ENCODE assay signal across 8 cellular contexts in genomic region chr19:34926685-34927375, GRCh38. TPM values are rescaled to one million over a fixed set of nuclear protein-coding genes. Genes with fewer than 3 reads are reported as not detected.
DNase-seq lines count a peak whose midpoint lies in the region; ATAC-seq and FAIRE-seq lines count a peak whose summit lies in the region.

ZNF30 (plus strand) TSS chr19:34926903; CDS start chr19:34929948, 3,045 bp downstream.

- peaks cover 9% of the 10 kb centered on the region for H3K36me3 Mint-ChIP-seq in activated T-helper 17 cell treated with anti-CD3 and anti-CD28 coated beads, Interleukin-2, amount 50 U/mL, for 72 hours (ENCODE audit: low read depth)
- peaks cover 13 to 23% (median 17%) of the 10 kb centered on the region in 3 donors for H3K36me3 Mint-ChIP-seq in naive thymus-derived CD8-positive, alpha-beta T cell
- peaks cover 8 to 10% of the 10 kb centered on the region in 2 donors for H3K36me3 Mint-ChIP-seq in stimulated activated naive B cell treated with anti-CD40 and anti-IgM and Interleukin-4, amounts not matched to agents 10 μg/mL and 1 μg/mL and 100 μg/mL, for 72 hours

- no peaks in the 10 kb centered on the region for H3K9me3 Mint-ChIP-seq in activated T-helper 17 cell treated with anti-CD3 and anti-CD28 coated beads, Interleukin-2, amount 50 U/mL, for 72 hours
- no peaks in the 10 kb centered on the region for H3K9me3 Mint-ChIP-seq in naive thymus-derived CD8-positive, alpha-beta T cell
- no peaks in the 10 kb centered on the region for H3K9me3 Mint-ChIP-seq in stimulated activated naive B cell treated with anti-CD40 and anti-IgM and Interleukin-4, amounts not matched to agents 10 μg/mL and 1 μg/mL and 100 μg/mL, for 72 hours

- DNase-seq in CD1c-positive myeloid dendritic cell (ENCODE audit: extremely low spot score): peak; percentile 83
- DNase-seq in HK-2 (ENCODE audit: unreplicated experiment): peak; percentile 93
- peak; percentile 77 for DNase-seq in RCC 7860 (ENCODE audit: low spot score)
- peak; percentile 87 for DNase-seq in fibroblast of peridontal ligament (ENCODE audit: extremely low read depth)
- DNase-seq in naive thymus-derived CD8-positive, alpha-beta T cell: peak; percentile 52 to 89 (median 77)
- peak; percentile 88 for DNase-seq in stimulated activated naive B cell treated with anti-CD40 and anti-IgM and Interleukin-4, amounts not matched to agents 10 μg/mL and 1 μg/mL and 100 μg/mL, for 72 hours

- H3K4me1 Mint-ChIP-seq in activated T-helper 17 cell treated with anti-CD3 and anti-CD28 coated beads, Interleukin-2, amount 50 U/mL, for 72 hours: peaks cover 5% of the 10 kb centered on the region
- peaks cover 4 to 36% (median 21%) of the 10 kb centered on the region in 4 donors for H3K4me1 Mint-ChIP-seq in naive thymus-derived CD8-positive, alpha-beta T cell
- H3K4me1 Mint-ChIP-seq in stimulated activated naive B cell treated with anti-CD40 and anti-IgM and Interleukin-4, amounts not matched to agents 10 μg/mL and 1 μg/mL and 100 μg/mL, for 72 hours: peaks cover 1 to 13% of the 10 kb centered on the region in 2 donors

- H3K4me3 Mint-ChIP-seq in activated T-helper 17 cell treated with anti-CD3 and anti-CD28 coated beads, Interleukin-2, amount 50 U/mL, for 72 hours: peak within 1 kb of the TSS; percentile 93
- H3K4me3 Mint-ChIP-seq in naive thymus-derived CD8-positive, alpha-beta T cell: peak within 1 kb of the TSS; percentile 89 to 94 (median 92)
- peak within 1 kb of the TSS; percentile 95 to 99 for H3K4me3 Mint-ChIP-seq in stimulated activated naive B cell treated with anti-CD40 and anti-IgM and Interleukin-4, amounts not matched to agents 10 μg/mL and 1 μg/mL and 100 μg/mL, for 72 hours

- FAIRE-seq in RCC 7860 (lab: Jason Lieb, UNC): peak; percentile 52

- peak; percentile 95 for ATAC-seq in GM19395 (IDR thresholded peaks at IDR 0.05; ENCODE audit: unreplicated experiment)
- peak; percentile 100 for ATAC-seq in activated T-helper 17 cell treated with anti-CD3 and anti-CD28 coated beads, Interleukin-2, amount 50 U/mL, for 72 hours (replicated peaks)
- ATAC-seq in naive thymus-derived CD8-positive, alpha-beta T cell: peak; percentile 99
- ATAC-seq in stimulated activated naive B cell treated with anti-CD40 and anti-IgM and Interleukin-4, amounts not matched to agents 10 μg/mL and 1 μg/mL and 100 μg/mL, for 72 hours (replicated peaks): peak; percentile 99

- POLR2A ChIA-PET in naive thymus-derived CD8-positive, alpha-beta T cell (lab: Charles Lee): interaction anchor here (0.6 to 2.5 kb wide), 12 partner anchors 13 to 1082 kb away, joined by 3 to 17 read pairs (median 4); partner anchors contain the start of genes SCGB2B2, ZNF302, ZNF599 and ZNF792

- peaks cover 3% of the 10 kb centered on the region for H3K27me3 Mint-ChIP-seq in activated T-helper 17 cell treated with anti-CD3 and anti-CD28 coated beads, Interleukin-2, amount 50 U/mL, for 72 hours
- H3K27me3 Mint-ChIP-seq in naive thymus-derived CD8-positive, alpha-beta T cell: peaks cover 0 to 2% (median 0%) of the 10 kb centered on the region in 5 donors
- no peaks in the 10 kb centered on the region for H3K27me3 Mint-ChIP-seq in stimulated activated naive B cell treated with anti-CD40 and anti-IgM and Interleukin-4, amounts not matched to agents 10 μg/mL and 1 μg/mL and 100 μg/mL, for 72 hours

- peak within 1 kb of the TSS; percentile 80 for H3K27ac Mint-ChIP-seq in activated T-helper 17 cell treated with anti-CD3 and anti-CD28 coated beads, Interleukin-2, amount 50 U/mL, for 72 hours
- H3K27ac Mint-ChIP-seq in naive thymus-derived CD8-positive, alpha-beta T cell: peak within 1 kb of the TSS; percentile 52 to 90 (median 81)
- peak within 1 kb of the TSS; percentile 87 for H3K27ac Mint-ChIP-seq in stimulated activated naive B cell treated with anti-CD40 and anti-IgM and Interleukin-4, amounts not matched to agents 10 μg/mL and 1 μg/mL and 100 μg/mL, for 72 hours

RNA-seq across cellular contexts. Expression of gene ZNF30, which starts in this region (rescaled TPM):
- 1 to 10 TPM; 2.7 to 3.3 TPM for total RNA-seq in activated T-helper 17 cell treated with anti-CD3 and anti-CD28 coated beads, Interleukin-2, amount 50 U/mL, for 72 hours
- 10 to 100 TPM; 10.4 to 11.7 TPM for total RNA-seq in naive thymus-derived CD8-positive, alpha-beta T cell
- 1 to 10 TPM; 4.9 to 8.0 (median 5.8) TPM for polyA plus RNA-seq in naive thymus-derived CD8-positive, alpha-beta T cell

Comparison
In these comparisons a context has a peak if more than half of its experiments do, and no peak if none do; other contexts are left out.
1. Peak in every context shown above with its lines: DNase-seq and ATAC-seq.